In genomic region chr2:85995648-85996529, GRCh38 we compare ENCODE assay signal across 12 cellular contexts.
A peak's percentile ranks its signal among the peaks of the same experiment; 100 is the strongest.
DNase-seq lines count a peak whose midpoint lies in the region; ATAC-seq, FAIRE-seq and TF ChIP-seq lines count a peak whose summit lies in the region.
"Had no signal": no experiment of that assay in that cellular context is flagged by ENCODE, and none has a peak within 500 bp of the region (broad histone marks: within the 10 kb centered on the region; RNA-seq: fewer than 3 reads in every experiment).

No MANE protein-coding gene starts in this region.

- H3K36me3 Mint-ChIP-seq in naive thymus-derived CD8-positive, alpha-beta T cell, result peaks cover 0 to 3% (median 0%) of the 10 kb centered on the region in 3 donors

- H3K27ac ChIP-seq in cingulate gyrus (ENCODE audit: low read depth, low read length) (peak overlapping the region; percentile 65), muscle layer of duodenum (ENCODE audit: low read length) (peak overlapping the region; percentile 67), tibial nerve (peak overlapping the region; percentile 77 to 95 (median 86))

- H3K4me1 ChIP-seq in muscle layer of duodenum (ENCODE audit: control insufficient read depth in 1 of 2, insufficient read depth in 2 of 2, low read length in 2 of 2) (peaks cover 46 to 52% of the 10 kb centered on the region in 2 donors), tibial nerve (peaks cover 3 to 77% (median 60%) of the 10 kb centered on the region in 4 donors)

- POLR2A ChIA-PET in naive thymus-derived CD8-positive, alpha-beta T cell (lab: Charles Lee), result interaction anchor here (0.7 kb wide), 1 partner anchor 641 kb away, joined by 3 read pairs; the partner anchor contains the start of genes ELMOD3 and RETSAT

- FAIRE-seq in RCC 7860 (lab: Jason Lieb, UNC), result no peak
- FAIRE-seq: endometrium had no signal

- no peak overlapping the region for H3K4me3 Mint-ChIP-seq in naive thymus-derived CD8-positive, alpha-beta T cell

- peaks cover 0 to 2% (median 0%) of the 10 kb centered on the region in 9 donors for H3K9me3 Mint-ChIP-seq in naive thymus-derived CD8-positive, alpha-beta T cell

- TF ChIP-seq EP300 in tibial nerve (IDR thresholded peaks at IDR 0.05), result no peak

- WGBS in tibial nerve, 2 donors, result 79 to 87% methylated on average over 9 of the region's 9 CpGs

- no peak for ATAC-seq in naive thymus-derived CD8-positive, alpha-beta T cell
- ATAC-seq: PC-3 had no signal

- DNase-seq in activated effector memory CD4-positive, alpha-beta T cell treated with anti-CD3 and anti-CD28 coated beads, Interleukin-2, amount 50 U/mL, for 16 hours, result peak; percentile 52
- no peak for DNase-seq in activated effector memory CD4-positive, alpha-beta T cell treated with Interleukin-2 at 50 U/mL for 16 hours
- DNase-seq in tibial nerve (ENCODE audit: low spot score in 2 of 2) (no peak), RCC 7860 (ENCODE audit: low spot score) (no peak)
- no peak for DNase-seq in central memory CD4-positive, alpha-beta T cell
- DNase-seq in naive thymus-derived CD8-positive, alpha-beta T cell, result no peak
- DNase-seq: DMS53, NCI-H2171 treated with DMSO at 0.1 percent for 48 hours, PC-3 had no signal

- no peaks in the 10 kb centered on the region for H3K27me3 Mint-ChIP-seq in naive thymus-derived CD8-positive, alpha-beta T cell

- no peak for TF ChIP-seq POLR2A in tibial nerve (IDR thresholded peaks at IDR 0.05)

- H3K9me3 ChIP-seq in muscle layer of duodenum (ENCODE audit: control insufficient read depth in 1 of 2, low read length in 2 of 2), result no peaks in the 10 kb centered on the region
- H3K9me3 ChIP-seq in tibial nerve, result no peaks in the 10 kb centered on the region

- no peaks in the 10 kb centered on the region for H3K27me3 ChIP-seq in muscle layer of duodenum (ENCODE audit: low read depth, low read length)
- H3K27me3 ChIP-seq in tibial nerve, result no peaks in the 10 kb centered on the region

- no peak for TF ChIP-seq CTCF in tibial nerve (IDR thresholded peaks at IDR 0.05)

- H3K4me3 ChIP-seq in muscle layer of duodenum (ENCODE audit: low read depth in 1 of 2, low read length in 2 of 2), result no peak overlapping the region
- no peak overlapping the region for H3K4me3 ChIP-seq in tibial nerve

- H3K4me1 Mint-ChIP-seq in naive thymus-derived CD8-positive, alpha-beta T cell, result peaks cover 23 to 78% (median 66%) of the 10 kb centered on the region in 4 donors

- peak overlapping the region in 4 of 10 donors; percentile 40 to 72 (median 48) for H3K27ac Mint-ChIP-seq in naive thymus-derived CD8-positive, alpha-beta T cell

- H3K36me3 ChIP-seq in muscle layer of duodenum (ENCODE audit: control insufficient read depth in 1 of 2, insufficient read depth in 2 of 2, low read length in 2 of 2), result no peaks in the 10 kb centered on the region
- H3K36me3 ChIP-seq in tibial nerve, result no peaks in the 10 kb centered on the region
